2 cellular contexts compared by ENCODE assay signal in the genomic region with DNA sequence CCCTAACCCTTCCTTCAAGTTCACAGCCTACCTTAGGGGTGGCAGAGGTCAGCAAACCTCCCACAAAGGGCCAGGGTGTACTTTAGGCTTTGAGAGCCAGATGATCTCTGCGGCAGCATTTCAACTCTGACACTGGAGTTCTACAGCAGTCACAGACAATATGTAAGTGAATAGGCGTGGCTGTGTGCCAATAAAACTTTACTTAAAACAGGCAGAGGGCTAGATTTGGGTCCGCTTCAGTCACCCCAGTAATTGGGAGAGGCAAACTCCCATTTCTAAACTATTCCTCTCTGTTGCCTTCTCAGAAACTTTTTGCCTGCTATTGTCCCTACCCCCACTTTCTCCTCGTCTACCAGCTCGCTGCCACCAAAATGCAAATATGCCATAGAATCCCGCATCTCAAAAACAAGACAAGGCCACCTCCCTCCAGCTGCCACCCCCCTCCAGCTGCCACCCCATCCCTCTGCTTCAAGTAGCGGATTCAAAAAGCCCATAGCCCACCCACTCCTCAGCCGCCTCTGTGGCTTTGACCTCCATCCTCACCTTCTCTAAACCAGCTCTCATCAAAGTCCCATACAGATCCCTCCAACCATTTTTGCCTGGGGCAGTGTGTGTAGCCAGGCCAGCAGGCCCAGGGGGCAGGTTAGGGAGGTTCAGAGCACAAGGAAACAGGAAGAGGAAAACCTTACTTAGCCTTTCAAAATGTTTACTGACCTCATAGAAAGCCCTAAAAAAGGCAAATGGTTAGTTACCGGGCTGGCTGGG.
TF ChIP-seq lines count a peak whose summit lies in the region.

No MANE protein-coding gene starts in this region.

TF ChIP-seq in A549, 52 proteins besides CTCF, POLR2A, EP300 and RAD21 (continued from another document):
- TF ChIP-seq CHD4 (IDR thresholded peaks at IDR 0.05; ENCODE audit: borderline replicate concordance) (no peak), REST (IDR thresholded peaks at IDR 0.05) (no peak)

TF ChIP-seq in GM23338, 12 proteins besides CTCF, POLR2A, EP300 and RAD21 (continued from another document):
- no peak for TF ChIP-seq REST (IDR thresholded peaks at IDR 0.05; ENCODE audit: unreplicated experiment)
- TF ChIP-seq, protein P1, sequence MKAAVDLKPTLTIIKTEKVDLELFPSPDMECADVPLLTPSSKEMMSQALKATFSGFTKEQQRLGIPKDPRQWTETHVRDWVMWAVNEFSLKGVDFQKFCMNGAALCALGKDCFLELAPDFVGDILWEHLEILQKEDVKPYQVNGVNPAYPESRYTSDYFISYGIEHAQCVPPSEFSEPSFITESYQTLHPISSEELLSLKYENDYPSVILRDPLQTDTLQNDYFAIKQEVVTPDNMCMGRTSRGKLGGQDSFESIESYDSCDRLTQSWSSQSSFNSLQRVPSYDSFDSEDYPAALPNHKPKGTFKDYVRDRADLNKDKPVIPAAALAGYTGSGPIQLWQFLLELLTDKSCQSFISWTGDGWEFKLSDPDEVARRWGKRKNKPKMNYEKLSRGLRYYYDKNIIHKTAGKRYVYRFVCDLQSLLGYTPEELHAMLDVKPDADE (IDR thresholded peaks at IDR 0.05) = no peak
- no peak for TF ChIP-seq POLR2AphosphoS5 (IDR thresholded peaks at IDR 0.05; ENCODE audit: low read depth)
- TF ChIP-seq CREB1 (CRISPR knock-in tag; IDR thresholded peaks at IDR 0.05; ENCODE audit: low read depth) = no peak
- TF ChIP-seq ZNF462 (CRISPR knock-in tag; IDR thresholded peaks at IDR 0.05) = no peak
- TF ChIP-seq EZH2 (IDR thresholded peaks at IDR 0.05; ENCODE audit: low read depth, unreplicated experiment) = no peak
- no peak for TF ChIP-seq JUNB (IDR thresholded peaks at IDR 0.05; ENCODE audit: unreplicated experiment)
- no peak for TF ChIP-seq ZNF114 (CRISPR knock-in tag; IDR thresholded peaks at IDR 0.05)
- TF ChIP-seq NANOG (IDR thresholded peaks at IDR 0.05; ENCODE audit: borderline replicate concordance) = no peak
- no peak for TF ChIP-seq STAT1 (IDR thresholded peaks at IDR 0.05; ENCODE audit: unreplicated experiment)
